12 cellular contexts compared by ENCODE assay signal in the genomic region with DNA sequence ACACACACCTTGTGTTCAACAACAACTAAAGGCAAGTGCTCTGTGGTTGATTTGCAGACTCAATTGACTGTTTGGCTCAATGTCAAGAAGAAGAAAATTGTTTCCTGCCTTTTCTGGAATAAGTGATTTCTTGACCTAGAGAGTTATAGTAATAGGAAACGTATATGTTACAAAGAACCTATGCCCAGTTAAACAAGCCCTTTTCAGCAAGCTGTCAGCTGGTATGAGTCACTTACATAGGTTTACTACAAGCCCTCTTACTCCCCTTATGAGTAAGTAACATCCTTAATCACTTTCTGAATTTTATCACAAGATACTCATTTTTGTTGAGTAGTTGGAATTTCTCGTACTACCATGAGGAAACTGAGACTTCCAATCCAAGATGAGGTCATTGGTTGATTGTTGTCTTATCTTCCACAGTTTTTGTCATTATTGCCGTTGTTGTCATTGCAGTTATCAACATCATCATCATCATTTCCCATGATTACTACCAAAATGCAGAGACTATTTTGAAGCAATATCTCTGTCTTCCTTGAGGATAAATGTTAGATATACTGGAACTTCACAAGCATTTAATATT.
A peak's percentile ranks its signal among the peaks of the same experiment; 100 is the strongest.
DNase-seq lines count a peak whose midpoint lies in the region; ATAC-seq, FAIRE-seq and TF ChIP-seq lines count a peak whose summit lies in the region.
"Had no signal": no experiment of that assay in that cellular context is flagged by ENCODE, and none has a peak within 500 bp of the region (broad histone marks: within the 10 kb centered on the region; RNA-seq: fewer than 3 reads in every experiment).

No MANE protein-coding gene starts in this region.

- no peaks in the 10 kb centered on the region for H3K27me3 ChIP-seq in GM12878 (replicated peaks in 1 of 2; ENCODE audit: control insufficient read depth in 2 of 2, insufficient read depth in 2 of 2, low read length in 1 of 2)
- H3K27me3 ChIP-seq: gastrocnemius medialis, transverse colon had no signal

- no peaks in the 10 kb centered on the region for H4K20me1 ChIP-seq in GM12878 (ENCODE audit: control insufficient read depth, insufficient read depth)

- no peak overlapping the region for H2AFZ ChIP-seq in GM12878 (ENCODE audit: control insufficient read depth, low read depth, low read length)

- no peak overlapping the region for H3K4me3 ChIP-seq in GM12878
- no peak overlapping the region for H3K4me3 ChIP-seq in mucosa of descending colon
- H3K4me3 ChIP-seq: gastrocnemius medialis, transverse colon had no signal

- WGBS in GM12878 (ENCODE audit: insufficient coverage, insufficient replicate concordance, low lambda C conversion rate, missing lambda C conversion rate), result 0% methylated on average over 3 of the region's 3 CpGs

- ATAC-seq in GM19395 (IDR thresholded peaks at IDR 0.05; ENCODE audit: unreplicated experiment) (peak; percentile 56), HG03103 (IDR thresholded peaks at IDR 0.05; ENCODE audit: low read depth, unreplicated experiment) (peak; percentile 42), GM12878 (peak; percentile 74), mucosa of descending colon (no peak), GM18505 (IDR thresholded peaks at IDR 0.05; ENCODE audit: unreplicated experiment) (no peak)
- ATAC-seq: gastrocnemius medialis had no signal

- TF ChIP-seq POLR2A in GM12891 (IDR thresholded peaks at IDR 0.05; ENCODE audit: low read depth, low read length) (no peak), GM12878 (IDR thresholded peaks at IDR 0.05; ENCODE audit: low read depth, low read length) (no peak), GM18505 (IDR thresholded peaks at IDR 0.05; ENCODE audit: borderline replicate concordance, extremely low read depth, insufficient read depth, insufficient read length) (no peak)

- H3K4me2 ChIP-seq in GM12878 (ENCODE audit: control insufficient read depth, insufficient read depth), result no peak overlapping the region

- intact Hi-C loops in GM12878 (cut with micrococcal nuclease; ENCODE audit: unreplicated experiment), result no loop called here
- intact Hi-C loops in mucosa of descending colon (cut with DNase I, micrococcal nuclease), result no loop called here

- no peaks in the 10 kb centered on the region for H3K36me3 ChIP-seq in GM12878 (ENCODE audit: control insufficient read depth in 2 of 2, insufficient read depth in 2 of 2, low read length in 1 of 2)
- no peaks in the 10 kb centered on the region for H3K36me3 ChIP-seq in mucosa of descending colon (ENCODE audit: low read depth)
- H3K36me3 ChIP-seq: gastrocnemius medialis, transverse colon had no signal

- CTCF ChIA-PET in GM12878 (lab: Yijun Ruan, JAX), result no interaction called here

- FAIRE-seq in GM12891 (lab: Jason Lieb, UNC) (peak; percentile 28), GM12878 (lab: Jason Lieb, UNC) (peak; percentile 84)

- no peak overlapping the region for H3K9ac ChIP-seq in GM12878 (ENCODE audit: control insufficient read depth, insufficient read depth, low read length)

- no peak for TF ChIP-seq RAD21 in GM12878 (IDR thresholded peaks at IDR 0.05; ENCODE audit: insufficient read depth, low read depth, low read length)

- DNase-seq in GM12891 (ENCODE audit: insufficient read length, low spot score) (no peak), GM12878 (ENCODE audit: low read depth, low spot score) (no peak), mucosa of descending colon (no peak), NCI-H2196 (lab: John Stamatoyannopoulos, UW; ENCODE audit: unreplicated experiment) (no peak), foreskin melanocyte (no peak)
- DNase-seq: activated CD8-positive, alpha-beta memory T cell treated with anti-CD3 and anti-CD28 coated beads for 24 hours; gastrocnemius medialis; NCI-H526; transverse colon had no signal

- no peaks in the 10 kb centered on the region for H3K9me3 ChIP-seq in GM12878 (replicated peaks; ENCODE audit: control insufficient read depth, insufficient read depth, low read length)
- H3K9me3 ChIP-seq in mucosa of descending colon, result no peaks in the 10 kb centered on the region
- H3K9me3 ChIP-seq: gastrocnemius medialis, transverse colon had no signal

- H3K79me2 ChIP-seq in GM12878 (ENCODE audit: control insufficient read depth, insufficient read depth, low read length), result no peaks in the 10 kb centered on the region

- in situ Hi-C loops in GM12878 (cut with MboI), result no loop called here

- no peak for TF ChIP-seq EP300 in GM12878 (IDR thresholded peaks at IDR 0.05; ENCODE audit: borderline replicate concordance in 1 of 2, control insufficient read depth in 1 of 2, low read depth in 2 of 2, low read length in 2 of 2)

- H3K4me1 ChIP-seq in GM12878 (ENCODE audit: control insufficient read depth, insufficient read depth, low read length), result peaks cover 6% of the 10 kb centered on the region
- no peaks in the 10 kb centered on the region for H3K4me1 ChIP-seq in mucosa of descending colon (ENCODE audit: low read depth)
- H3K4me1 ChIP-seq: gastrocnemius medialis, transverse colon had no signal

- SMC1A ChIA-PET in GM12878 (lab: Charles Lee; ENCODE audit: uncharacterized antibody, unreplicated experiment), result interaction anchor here (0.8 to 1.4 kb wide), 3 partner anchors 77 to 431 kb away, joined by 3 read pairs; no protein-coding TSS in a partner anchor

- RAD21 ChIA-PET in GM12878 (lab: Charles Lee; ENCODE audit: unreplicated experiment), result no interaction called here

- BruUV-seq in GM12878 (replicated peaks; lab: Mats Ljungman, UMichigan), result no TSS peak

- no peak overlapping the region for H3K27ac ChIP-seq in GM12878 (ENCODE audit: control insufficient read depth, insufficient read depth)
- H3K27ac ChIP-seq: gastrocnemius medialis, transverse colon had no signal

- POLR2A ChIA-PET in GM12878 (lab: Charles Lee), result no interaction called here

- TF ChIP-seq CTCF in GM12878 (IDR thresholded peaks at IDR 0.05 in 2 of 3, conservative IDR thresholded peaks at IDR 0.05 in 1 of 3; ENCODE audit: control insufficient read depth in 2 of 3, extremely low read depth in 1 of 3, insufficient read depth in 1 of 3, low read depth in 3 of 3, low read length in 3 of 3), result no peak
- TF ChIP-seq CTCF in mucosa of descending colon (IDR thresholded peaks at IDR 0.05), result no peak

TF ChIP-seq in GM12891, 5 proteins besides CTCF, POLR2A, EP300 and RAD21:
- TF ChIP-seq POU2F2 (IDR thresholded peaks at IDR 0.05; ENCODE audit: low read depth, low read length) (no peak), SPI1 (IDR thresholded peaks at IDR 0.05; ENCODE audit: low read depth, low read length) (no peak), POLR2AphosphoS5 (IDR thresholded peaks at IDR 0.05; ENCODE audit: low read depth, low read length) (no peak), PAX5 (IDR thresholded peaks at IDR 0.05; ENCODE audit: insufficient read depth, low read length, severe bottlenecking) (no peak), TAF1 (IDR thresholded peaks at IDR 0.05; ENCODE audit: low read depth, low read length) (no peak)
TF ChIP-seq in GM12891: peak in this region for 0.

TF ChIP-seq in GM12878, 131 proteins besides CTCF, POLR2A, EP300 and RAD21:
- TF ChIP-seq IKZF2 (IDR thresholded peaks at IDR 0.05) (0 out of 4 replicates have a peak, but pooled peaks have one; percentile 14 to 28), NFIC (IDR thresholded peaks at IDR 0.05; ENCODE audit: low read depth, low read length) (peak; percentile 17; the same call in 1 of the 2 replicates), ATF7 (IDR thresholded peaks at IDR 0.05; ENCODE audit: low read depth) (no peak), ETV6 (conservative IDR thresholded peaks at IDR 0.05 in 1 of 2, IDR thresholded peaks at IDR 0.05 in 1 of 2; ENCODE audit: borderline replicate concordance in 1 of 2, low read depth in 1 of 2) (peak in 1 of 2 experiments; percentile 35; a peak in 1 of 4 replicates), IRF4 (IDR thresholded peaks at IDR 0.05; ENCODE audit: low read depth, low read length) (0 out of 2 replicates have a peak, but pooled peaks have one; percentile 15), JUNB (IDR thresholded peaks at IDR 0.05) (peak; percentile 88), RUNX3 (IDR thresholded peaks at IDR 0.05; ENCODE audit: low read length) (peak; percentile 21; the same call in 1 of the 2 replicates), SMC3 (IDR thresholded peaks at IDR 0.05; ENCODE audit: borderline replicate concordance, low read length) (no peak), SUZ12 (IDR thresholded peaks at IDR 0.05; ENCODE audit: unreplicated experiment) (no peak)
- TF ChIP-seq, protein P1, sequence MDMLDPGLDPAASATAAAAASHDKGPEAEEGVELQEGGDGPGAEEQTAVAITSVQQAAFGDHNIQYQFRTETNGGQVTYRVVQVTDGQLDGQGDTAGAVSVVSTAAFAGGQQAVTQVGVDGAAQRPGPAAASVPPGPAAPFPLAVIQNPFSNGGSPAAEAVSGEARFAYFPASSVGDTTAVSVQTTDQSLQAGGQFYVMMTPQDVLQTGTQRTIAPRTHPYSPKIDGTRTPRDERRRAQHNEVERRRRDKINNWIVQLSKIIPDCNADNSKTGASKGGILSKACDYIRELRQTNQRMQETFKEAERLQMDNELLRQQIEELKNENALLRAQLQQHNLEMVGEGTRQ (IDR thresholded peaks at IDR 0.05; ENCODE audit: borderline replicate concordance, low read depth, low read length), result no peak
- TF ChIP-seq, protein P2, sequence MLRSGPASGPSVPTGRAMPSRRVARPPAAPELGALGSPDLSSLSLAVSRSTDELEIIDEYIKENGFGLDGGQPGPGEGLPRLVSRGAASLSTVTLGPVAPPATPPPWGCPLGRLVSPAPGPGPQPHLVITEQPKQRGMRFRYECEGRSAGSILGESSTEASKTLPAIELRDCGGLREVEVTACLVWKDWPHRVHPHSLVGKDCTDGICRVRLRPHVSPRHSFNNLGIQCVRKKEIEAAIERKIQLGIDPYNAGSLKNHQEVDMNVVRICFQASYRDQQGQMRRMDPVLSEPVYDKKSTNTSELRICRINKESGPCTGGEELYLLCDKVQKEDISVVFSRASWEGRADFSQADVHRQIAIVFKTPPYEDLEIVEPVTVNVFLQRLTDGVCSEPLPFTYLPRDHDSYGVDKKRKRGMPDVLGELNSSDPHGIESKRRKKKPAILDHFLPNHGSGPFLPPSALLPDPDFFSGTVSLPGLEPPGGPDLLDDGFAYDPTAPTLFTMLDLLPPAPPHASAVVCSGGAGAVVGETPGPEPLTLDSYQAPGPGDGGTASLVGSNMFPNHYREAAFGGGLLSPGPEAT (IDR thresholded peaks at IDR 0.05; ENCODE audit: low read depth), result no peak
TF ChIP-seq in GM12878: peak in this region for 6.

Comparison
In these comparisons a context has a peak if more than half of its experiments do, and no peak if none do; other contexts are left out.
1. ATAC-seq: peak in GM19395 (single experiment), HG03103 (single experiment) and GM12878 (single experiment); none in mucosa of descending colon (single experiment) and GM18505 (single experiment).